1 cellular context compared by ENCODE assay signal in genomic region chr22:23837911-23838685, GRCh38.
TF ChIP-seq lines count a peak whose summit lies in the region.

No MANE protein-coding gene starts in this region.

TF ChIP-seq in GM23338, 12 proteins besides CTCF, POLR2A, EP300 and RAD21 (continued from another document):
- TF ChIP-seq REST (IDR thresholded peaks at IDR 0.05; ENCODE audit: unreplicated experiment) (no peak), NANOG (IDR thresholded peaks at IDR 0.05; ENCODE audit: borderline replicate concordance) (no peak), EZH2phosphoT487 (IDR thresholded peaks at IDR 0.05; ENCODE audit: unreplicated experiment) (no peak), POLR2AphosphoS5 (IDR thresholded peaks at IDR 0.05; ENCODE audit: low read depth) (no peak), JUNB (IDR thresholded peaks at IDR 0.05; ENCODE audit: unreplicated experiment) (no peak), EZH2 (IDR thresholded peaks at IDR 0.05; ENCODE audit: low read depth, unreplicated experiment) (no peak), ETS1 (IDR thresholded peaks at IDR 0.05) (no peak), ZNF114 (CRISPR knock-in tag; IDR thresholded peaks at IDR 0.05) (no peak), STAT1 (IDR thresholded peaks at IDR 0.05; ENCODE audit: unreplicated experiment) (no peak)
